1 cellular context compared by ENCODE assay signal in genomic region chr20:43959920-43960227, GRCh38.
TF ChIP-seq lines count a peak whose summit lies in the region.

No MANE protein-coding gene starts in this region.

TF ChIP-seq in IMR-90, 13 proteins besides CTCF, POLR2A, EP300 and RAD21:
- TF ChIP-seq RCOR1 (IDR thresholded peaks at IDR 0.05; ENCODE audit: insufficient replicate concordance, low read length) = no peak
- no peak for TF ChIP-seq USF2 (IDR thresholded peaks at IDR 0.05; ENCODE audit: low read depth, low read length)
- no peak for TF ChIP-seq CEBPB (IDR thresholded peaks at IDR 0.05; ENCODE audit: low read depth, low read length)
